Comparison of ENCODE assay signal across 31 cellular contexts in genomic region chr2:240278661-240279060, GRCh38.
DNase-seq lines count a peak whose midpoint lies in the region; ATAC-seq, FAIRE-seq and TF ChIP-seq lines count a peak whose summit lies in the region.
"Had no signal": no experiment of that assay in that cellular context is flagged by ENCODE, and none has a peak within 500 bp of the region (broad histone marks: within the 10 kb centered on the region; RNA-seq: fewer than 3 reads in every experiment).

No MANE protein-coding gene starts in this region.

- BruUV-seq in HepG2 (replicated peaks; lab: Mats Ljungman, UMichigan): no TSS peak

- no peak overlapping the region for H3K9ac ChIP-seq in HepG2 (ENCODE audit: insufficient read depth, low read depth, low read length)
- H3K9ac ChIP-seq: SK-N-SH had no signal

- H3K27ac ChIP-seq in right atrium auricular region: peak overlapping the region in 1 of 2 donors; percentile 41
- no peak overlapping the region for H3K27ac ChIP-seq in HepG2 (ENCODE audit: extremely low read length, insufficient read depth, low read length)
- no peak overlapping the region for H3K27ac ChIP-seq in ascending aorta
- H3K27ac ChIP-seq: hepatocyte, suprapubic skin, upper lobe of left lung had no signal

- TF ChIP-seq CTCF in right atrium auricular region (IDR thresholded peaks at IDR 0.05) (no peak), epithelial cell of esophagus (IDR thresholded peaks at IDR 0.05; ENCODE audit: insufficient read depth, low read depth, low read length, missing control alignments) (no peak), HepG2 (CRISPR knock-in tag; IDR thresholded peaks at IDR 0.05) (no peak), ascending aorta (IDR thresholded peaks at IDR 0.05) (no peak)

- intact Hi-C loops in left ventricle myocardium superior (cut with micrococcal nuclease) (no loop called here), HepG2 (cut with micrococcal nuclease; ENCODE audit: unreplicated experiment) (no loop called here), ascending aorta (cut with DNase I) (no loop called here)

- no peak for TF ChIP-seq POLR2A in HepG2 (IDR thresholded peaks at IDR 0.05; ENCODE audit: insufficient read depth in 1 of 2, low read depth in 2 of 2, low read length in 2 of 2)

- H3K36me3 ChIP-seq in right atrium auricular region (no peaks in the 10 kb centered on the region), HepG2 (replicated peaks in 1 of 2; ENCODE audit: control insufficient read depth in 1 of 2, insufficient read depth in 2 of 2, low read length in 2 of 2) (no peaks in the 10 kb centered on the region), ascending aorta (no peaks in the 10 kb centered on the region)
- H3K36me3 ChIP-seq: suprapubic skin, upper lobe of left lung had no signal

- no peak for TF ChIP-seq RAD21 in HepG2 (CRISPR knock-in tag; IDR thresholded peaks at IDR 0.05)

- H3K9me3 ChIP-seq in right atrium auricular region (no peaks in the 10 kb centered on the region), HepG2 (ENCODE audit: low read length) (no peaks in the 10 kb centered on the region), ascending aorta (peaks cover 0 to 4% of the 10 kb centered on the region in 2 donors)
- H3K9me3 ChIP-seq: mucosa of descending colon, SK-N-SH, suprapubic skin, upper lobe of left lung had no signal

- H3K27me3 ChIP-seq in right atrium auricular region (no peaks in the 10 kb centered on the region), HepG2 (ENCODE audit: control insufficient read depth in 1 of 2, insufficient read depth in 2 of 2, low read length in 2 of 2) (peaks cover 6 to 10% of the 10 kb centered on the region in 2 experiments; a peak in 2 of 5 replicates), ascending aorta (no peaks in the 10 kb centered on the region)
- H3K27me3 ChIP-seq: hepatocyte, upper lobe of left lung had no signal

- CTCF ChIA-PET in HepG2 (lab: Yijun Ruan, JAX; ENCODE audit: low intra/inter-chr PET ratio, low total read pairs): no interaction called here

- DNase-seq in left ventricle myocardium superior: no peak
- no peak for DNase-seq in right atrium auricular region (ENCODE audit: low spot score)
- DNase-seq in epithelial cell of esophagus (ENCODE audit: low read depth): peak; percentile 7
- DNase-seq in HepG2 (ENCODE audit: low spot score): no peak
- no peak for DNase-seq in ascending aorta (ENCODE audit: low spot score in 2 of 2)
- DNase-seq: activated CD4-positive, alpha-beta T cell treated with anti-CD3 and anti-CD28 coated beads, Interleukin-2, amount 50 U/mL, for 4 hours; activated CD4-positive, CD25-positive, alpha-beta regulatory T cell; activated naive CD4-positive, alpha-beta T cell treated with anti-CD3 and anti-CD28 coated beads for 36 hours; activated T-cell treated with anti-CD3 and anti-CD28 coated beads, Interleukin-2, amount 50 U/mL, for 72 hours; CD4-positive, alpha-beta memory T cell; mucosa of descending colon; NCI-H1436 treated with DMSO at 0.1 percent for 48 hours; NCI-H2081 treated with DMSO at 0.1 percent for 48 hours; NCI-H2227 treated with DMSO at 0.1 percent for 48 hours; NCI-H526; NK-92 treated with Interleukin-12 subunit alpha and Interleukin-12 subunit beta, amount 100 ng/mL, for 24 hours; PC-3; SK-N-SH; stimulated activated naive B cell treated with anti-CD40 and anti-IgM and Interleukin-4, amounts not matched to agents 10 μg/mL and 1 μg/mL and 100 μg/mL, for 72 hours; T-helper 17 cell; upper lobe of left lung had no signal

- in situ Hi-C loops in HepG2 (cut with HindIII; ENCODE audit: extremely low pct_ligation_motif_present, low pct_unique_long_range_greater_than_20kb): no loop called here

- POLR2A ChIA-PET in HepG2 (lab: Yijun Ruan, JAX): no interaction called here

- no peak for FAIRE-seq in HepG2 (lab: Jason Lieb, UNC)
- FAIRE-seq: frontal cortex, GM12892, H54, TTC549 had no signal

- ATAC-seq in left ventricle myocardium superior: peak; percentile 76
- no peak for ATAC-seq in HepG2
- ATAC-seq in HG03108 (IDR thresholded peaks at IDR 0.05; ENCODE audit: unreplicated experiment): no peak
- ATAC-seq in HG03175 (IDR thresholded peaks at IDR 0.05; ENCODE audit: unreplicated experiment): no peak
- no peak for ATAC-seq in HG03439 (IDR thresholded peaks at IDR 0.05; ENCODE audit: unreplicated experiment)
- ATAC-seq: activated T-cell treated with anti-CD3 and anti-CD28 coated beads, Interleukin-2, amount 50 U/mL, for 72 hours; mucosa of descending colon; PC-3; stimulated activated naive B cell treated with anti-CD40 and anti-IgM and Interleukin-4, amounts not matched to agents 10 μg/mL and 1 μg/mL and 100 μg/mL, for 72 hours; T-helper 17 cell had no signal

- H3K4me3 ChIP-seq in right atrium auricular region: no peak overlapping the region
- no peak overlapping the region for H3K4me3 ChIP-seq in epithelial cell of esophagus (ENCODE audit: low read length)
- H3K4me3 ChIP-seq in HepG2 (replicated peaks in 1 of 3; ENCODE audit: insufficient read depth in 1 of 3, low read depth in 2 of 3, low read length in 3 of 3): no peak overlapping the region
- no peak overlapping the region for H3K4me3 ChIP-seq in ascending aorta
- H3K4me3 ChIP-seq: hepatocyte, lung, mucosa of descending colon, suprapubic skin, upper lobe of left lung had no signal

- H4K20me1 ChIP-seq in HepG2 (ENCODE audit: insufficient read depth, low read length): no peaks in the 10 kb centered on the region

- TF ChIP-seq EP300 in HepG2 (IDR thresholded peaks at IDR 0.05; ENCODE audit: low read depth in 2 of 2, low read length in 2 of 2): no peak
- TF ChIP-seq EP300 in HepG2 (CRISPR knock-in tag; IDR thresholded peaks at IDR 0.05; ENCODE audit: borderline replicate concordance): no peak

- H3K79me2 ChIP-seq in HepG2 (ENCODE audit: insufficient read depth, low read length): no peaks in the 10 kb centered on the region
- H3K79me2 ChIP-seq: hepatocyte had no signal

- no peak overlapping the region for H3K4me2 ChIP-seq in HepG2 (ENCODE audit: low read depth, low read length)
- H3K4me2 ChIP-seq: hepatocyte, SK-N-SH had no signal

- H3K4me1 ChIP-seq in right atrium auricular region (no peaks in the 10 kb centered on the region), HepG2 (ENCODE audit: insufficient read depth, low read length) (no peaks in the 10 kb centered on the region), ascending aorta (peaks cover 5 to 7% of the 10 kb centered on the region in 2 donors)
- H3K4me1 ChIP-seq: suprapubic skin, upper lobe of left lung had no signal

- no peak overlapping the region for H2AFZ ChIP-seq in HepG2 (ENCODE audit: low read length)
- H2AFZ ChIP-seq: hepatocyte had no signal

TF ChIP-seq in HepG2, 621 proteins besides CTCF, POLR2A, EP300 and RAD21:
- TF ChIP-seq BCL6 (CRISPR knock-in tag; IDR thresholded peaks at IDR 0.05) (peak; percentile 23; the same call in 1 of the 2 replicates), TSC22D2 (CRISPR knock-in tag; IDR thresholded peaks at IDR 0.05; ENCODE audit: borderline replicate concordance) (no peak)
